1 cellular context compared by ENCODE assay signal in genomic region chr1:162191396-162192322, GRCh38.
A peak's percentile ranks its signal among the peaks of the same experiment; 100 is the strongest.
TF ChIP-seq lines count a peak whose summit lies in the region.

No MANE protein-coding gene starts in this region.

TF ChIP-seq in HEK293, 187 proteins besides CTCF, POLR2A, EP300 and RAD21 (continued from another document and continues in another):
- TF ChIP-seq ZSCAN5A (tag by site-specific recombination; IDR thresholded peaks at IDR 0.05) = no peak
- TF ChIP-seq ZNF629 (tag by site-specific recombination; IDR thresholded peaks at IDR 0.05) = no peak
- no peak for TF ChIP-seq YY1 (tag by site-specific recombination; IDR thresholded peaks at IDR 0.05)
- TF ChIP-seq ZNF791 (tag by site-specific recombination; IDR thresholded peaks at IDR 0.05) = no peak
- no peak for TF ChIP-seq ZNF248 (tag by site-specific recombination; IDR thresholded peaks at IDR 0.05)
- TF ChIP-seq GLIS1 (tag by site-specific recombination; IDR thresholded peaks at IDR 0.05) = no peak
- TF ChIP-seq ZNF645 (tag by site-specific recombination; IDR thresholded peaks at IDR 0.05) = no peak
- no peak for TF ChIP-seq ZNF548 (tag by site-specific recombination; IDR thresholded peaks at IDR 0.05)
- TF ChIP-seq ZNF513 (tag by site-specific recombination; IDR thresholded peaks at IDR 0.05) = peak; percentile 75
- TF ChIP-seq RBAK (tag by site-specific recombination; IDR thresholded peaks at IDR 0.05) = no peak
- TF ChIP-seq ZNF211 (tag by site-specific recombination; IDR thresholded peaks at IDR 0.05; ENCODE audit: low read depth) = no peak
- TF ChIP-seq ZNF560 (tag by site-specific recombination; IDR thresholded peaks at IDR 0.05; ENCODE audit: borderline replicate concordance) = no peak
- no peak for TF ChIP-seq KLF8 (tag by site-specific recombination; IDR thresholded peaks at IDR 0.05)
- peak; percentile 58 for TF ChIP-seq SCRT2 (tag by site-specific recombination; IDR thresholded peaks at IDR 0.05)
- no peak for TF ChIP-seq KLF10 (tag by site-specific recombination; IDR thresholded peaks at IDR 0.05)
- TF ChIP-seq ZNF670 (tag by site-specific recombination; IDR thresholded peaks at IDR 0.05; ENCODE audit: low read depth) = no peak
- peak; percentile 24; the same call in 1 of the 2 replicates for TF ChIP-seq ZBTB20 (tag by site-specific recombination; IDR thresholded peaks at IDR 0.05)
- TF ChIP-seq ZNF157 (tag by site-specific recombination; IDR thresholded peaks at IDR 0.05) = no peak
- TF ChIP-seq ZNF366 (tag by site-specific recombination; conservative IDR thresholded peaks at IDR 0.05) = 0 out of 2 replicates have a peak, but pooled peaks have one; percentile 22
- TF ChIP-seq ZNF785 (tag by site-specific recombination; IDR thresholded peaks at IDR 0.05) = no peak
- TF ChIP-seq HIC1 (tag by site-specific recombination; IDR thresholded peaks at IDR 0.05) = no peak
- TF ChIP-seq BCL6B (tag by site-specific recombination; IDR thresholded peaks at IDR 0.05) = no peak
- peak; percentile 68 for TF ChIP-seq PRDM10 (tag by site-specific recombination; IDR thresholded peaks at IDR 0.05)
- TF ChIP-seq ZNF174 (tag by site-specific recombination; IDR thresholded peaks at IDR 0.05) = no peak
- no peak for TF ChIP-seq SETDB1 (IDR thresholded peaks at IDR 0.05; ENCODE audit: insufficient read length, low read length)
- no peak for TF ChIP-seq GFI1B (tag by site-specific recombination; IDR thresholded peaks at IDR 0.05)
- TF ChIP-seq ZSCAN4 (tag by site-specific recombination; IDR thresholded peaks at IDR 0.05) = no peak
- no peak for TF ChIP-seq ZNF391 (tag by site-specific recombination; IDR thresholded peaks at IDR 0.05; ENCODE audit: borderline replicate concordance, low read depth)
- TF ChIP-seq ZNF561 (tag by site-specific recombination; IDR thresholded peaks at IDR 0.05; ENCODE audit: borderline replicate concordance) = no peak
- no peak for TF ChIP-seq ZSCAN30 (tag by site-specific recombination; IDR thresholded peaks at IDR 0.05)
- no peak for TF ChIP-seq ZNF148 (tag by site-specific recombination; IDR thresholded peaks at IDR 0.05; ENCODE audit: borderline replicate concordance)
- no peak for TF ChIP-seq ZNF510 (tag by site-specific recombination; IDR thresholded peaks at IDR 0.05; ENCODE audit: insufficient replicate concordance)
- TF ChIP-seq PRDM1 (tag by site-specific recombination; IDR thresholded peaks at IDR 0.05) = no peak
- TF ChIP-seq SCRT1 (tag by site-specific recombination; IDR thresholded peaks at IDR 0.05; ENCODE audit: borderline replicate concordance) = 0 out of 2 replicates have a peak, but pooled peaks have one; percentile 12
- TF ChIP-seq ZNF571 (tag by site-specific recombination; IDR thresholded peaks at IDR 0.05) = no peak
- TF ChIP-seq KLF9 (tag by site-specific recombination; IDR thresholded peaks at IDR 0.05; ENCODE audit: low read depth) = no peak
- TF ChIP-seq ZNF175 (tag by site-specific recombination; IDR thresholded peaks at IDR 0.05) = no peak
- TF ChIP-seq YY2 (tag by site-specific recombination; IDR thresholded peaks at IDR 0.05) = no peak
- no peak for TF ChIP-seq ZNF558 (tag by site-specific recombination; IDR thresholded peaks at IDR 0.05)
- TF ChIP-seq ZNF266 (tag by site-specific recombination; IDR thresholded peaks at IDR 0.05; ENCODE audit: low read depth) = no peak
- no peak for TF ChIP-seq ZNF37A (tag by site-specific recombination; IDR thresholded peaks at IDR 0.05)
- TF ChIP-seq INSM2 (tag by site-specific recombination; IDR thresholded peaks at IDR 0.05) = no peak
